ENCODE assay signal across 20 cellular contexts in the genomic region with DNA sequence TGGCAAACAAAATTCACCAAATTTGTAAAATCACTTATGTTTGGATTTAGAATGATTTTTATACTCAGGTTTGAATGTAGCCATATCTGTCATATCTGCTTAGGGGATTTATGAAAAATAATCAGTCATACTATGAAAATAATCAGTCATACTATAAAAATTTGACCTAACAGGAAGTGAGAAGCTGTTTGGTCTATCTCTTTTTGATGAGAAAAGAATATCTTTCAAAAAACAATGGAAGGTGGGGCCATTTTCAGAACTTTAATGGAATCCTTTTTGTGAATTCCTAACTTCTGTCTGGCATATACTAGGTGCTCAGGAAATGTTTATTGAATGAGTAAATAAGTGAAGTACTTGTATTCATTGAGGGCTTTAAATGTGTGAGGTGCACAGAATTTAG.
DNase-seq lines count a peak whose midpoint lies in the region; ATAC-seq, FAIRE-seq and TF ChIP-seq lines count a peak whose summit lies in the region.
"Had no signal": no experiment of that assay in that cellular context is flagged by ENCODE, and none has a peak within 500 bp of the region (broad histone marks: within the 10 kb centered on the region; RNA-seq: fewer than 3 reads in every experiment).

No MANE protein-coding gene starts in this region.

- TF ChIP-seq CTCF in SK-N-SH (IDR thresholded peaks at IDR 0.05) (no peak), endothelial cell of umbilical vein (IDR thresholded peaks at IDR 0.05; ENCODE audit: extremely low read depth in 1 of 2, insufficient read depth in 1 of 2, low read depth in 1 of 2, low read length in 2 of 2) (no peak), osteoblast (IDR thresholded peaks at IDR 0.05; ENCODE audit: extremely low read depth, low read depth, low read length) (no peak)

- H3K9me1 ChIP-seq in endothelial cell of umbilical vein (replicated peaks; ENCODE audit: control insufficient read depth, extremely low read depth, insufficient read depth, low read length), result no peaks in the 10 kb centered on the region

- TF ChIP-seq POLR2A in endothelial cell of umbilical vein (IDR thresholded peaks at IDR 0.05; ENCODE audit: low read depth, low read length), result no peak

- H2AFZ ChIP-seq in SK-N-SH (ENCODE audit: low read depth) (0 out of 2 replicates have a peak overlapping the region, but pooled peaks have one; percentile 5), endothelial cell of umbilical vein (ENCODE audit: low read depth, low read length) (no peak overlapping the region), osteoblast (ENCODE audit: low read length) (no peak overlapping the region)

- H3K4me3 ChIP-seq in SK-N-SH (ENCODE audit: low read depth in 2 of 2, low read length in 1 of 2) (no peak overlapping the region), endothelial cell of umbilical vein (replicated peaks in 1 of 3; ENCODE audit: insufficient read depth in 1 of 3, low read depth in 1 of 3, low read length in 3 of 3) (no peak overlapping the region), osteoblast (ENCODE audit: insufficient read depth, low read length) (no peak overlapping the region), aorta (ENCODE audit: low read length in 2 of 2) (no peak overlapping the region)

- H3K36me3 ChIP-seq in SK-N-SH (replicated peaks in 1 of 2; ENCODE audit: control insufficient read depth in 1 of 2, insufficient read depth in 2 of 2, low read length in 1 of 2), result peaks cover 2 to 14% of the 10 kb centered on the region in 2 experiments
- H3K36me3 ChIP-seq in endothelial cell of umbilical vein (ENCODE audit: control insufficient read depth in 2 of 2, extremely low read depth in 1 of 2, insufficient read depth in 2 of 2, low read length in 2 of 2), result no peaks in the 10 kb centered on the region
- H3K36me3 ChIP-seq in osteoblast (ENCODE audit: insufficient read depth, low read length), result no peaks in the 10 kb centered on the region
- H3K36me3 ChIP-seq in aorta (ENCODE audit: control insufficient read depth in 1 of 2, insufficient read depth in 2 of 2, low read length in 1 of 2), result peaks cover 4 to 5% of the 10 kb centered on the region in 2 donors
- H3K36me3 ChIP-seq: BE2C had no signal

- no peak for ATAC-seq in SK-N-SH treated with all-trans-retinoic acid at 6 μM for 48 hours
- no peak for ATAC-seq in GM21825 (IDR thresholded peaks at IDR 0.05; ENCODE audit: unreplicated experiment)
- ATAC-seq in aorta (ENCODE audit: low FRiP score), result no peak
- ATAC-seq: HCT116, HepG2 had no signal

- H3K27me3 ChIP-seq in SK-N-SH (ENCODE audit: insufficient read depth) (no peaks in the 10 kb centered on the region), endothelial cell of umbilical vein (ENCODE audit: control insufficient read depth in 2 of 2, insufficient read depth in 2 of 2, low read length in 2 of 2) (no peaks in the 10 kb centered on the region), osteoblast (ENCODE audit: insufficient read depth, low read length) (no peaks in the 10 kb centered on the region), aorta (ENCODE audit: control insufficient read depth in 1 of 2, insufficient read depth in 2 of 2, low read length in 1 of 2) (no peaks in the 10 kb centered on the region)
- H3K27me3 ChIP-seq: BE2C had no signal

- H4K20me1 ChIP-seq in SK-N-SH (ENCODE audit: insufficient read depth) (no peaks in the 10 kb centered on the region), endothelial cell of umbilical vein (replicated peaks; ENCODE audit: control insufficient read depth, extremely low read depth, insufficient read depth, low read length) (no peaks in the 10 kb centered on the region), osteoblast (ENCODE audit: insufficient read depth, low read length) (no peaks in the 10 kb centered on the region)

- POLR2A ChIA-PET in SK-N-SH (lab: Yijun Ruan, JAX) (no interaction called here), endothelial cell of umbilical vein (lab: Charles Lee) (no interaction called here)

- TSS peak; percentile 75 for BruUV-seq in endothelial cell of umbilical vein (replicated peaks; lab: Mats Ljungman, UMichigan)

- H3K4me2 ChIP-seq in SK-N-SH (no peak overlapping the region), endothelial cell of umbilical vein (ENCODE audit: insufficient read depth, low read length) (peak overlapping the region; percentile 42), osteoblast (ENCODE audit: insufficient read depth, low read length) (no peak overlapping the region)
- H3K4me2 ChIP-seq: KMS-11 had no signal

- H3F3A ChIP-seq in SK-N-SH (replicated peaks; ENCODE audit: insufficient read depth), result peaks cover 15% of the 10 kb centered on the region

- no peak for FAIRE-seq in endothelial cell of umbilical vein (lab: Jason Lieb, UNC)
- FAIRE-seq: G401.6, HepG2 had no signal

- H3K9me3 ChIP-seq in SK-N-SH, result 0 out of 2 replicates have a peak, but pooled peaks cover 3% of the 10 kb centered on the region
- H3K9me3 ChIP-seq in endothelial cell of umbilical vein (replicated peaks; ENCODE audit: control insufficient read depth, insufficient read depth, low read length), result no peaks in the 10 kb centered on the region
- H3K9me3 ChIP-seq in osteoblast (ENCODE audit: low read depth, low read length), result no peaks in the 10 kb centered on the region
- no peaks in the 10 kb centered on the region for H3K9me3 ChIP-seq in aorta (ENCODE audit: control insufficient read depth, low read length)
- H3K9me3 ChIP-seq: BE2C had no signal

- CTCF ChIA-PET in SK-N-SH (lab: Yijun Ruan, JAX) (interaction anchor here (2.2 kb wide), 1 partner anchor 25 kb away, joined by 4 read pairs; no protein-coding TSS in a partner anchor), endothelial cell of umbilical vein (lab: Charles Lee) (interaction anchor here (1.0 to 1.6 kb wide), 3 partner anchors 31 to 707 kb away, joined by 3 to 6 read pairs (median 3); no protein-coding TSS in a partner anchor)

- no peaks in the 10 kb centered on the region for H3K9me2 ChIP-seq in SK-N-SH

- peak overlapping the region in 1 of 2 experiments; percentile 59; a peak in 2 of 4 replicates for H3K27ac ChIP-seq in SK-N-SH (ENCODE audit: low read depth in 2 of 2, low read length in 1 of 2)
- H3K27ac ChIP-seq in endothelial cell of umbilical vein (ENCODE audit: insufficient read depth, low read depth, low read length), result peak overlapping the region; percentile 55
- H3K27ac ChIP-seq in osteoblast (ENCODE audit: low read depth, low read length), result peak overlapping the region; percentile 71
- H3K27ac ChIP-seq in aorta (ENCODE audit: low read depth in 1 of 2, low read length in 2 of 2), result no peak overlapping the region
- H3K27ac ChIP-seq: 22Rv1, KMS-11 had no signal

- no peak for TF ChIP-seq RAD21 in SK-N-SH (IDR thresholded peaks at IDR 0.05; ENCODE audit: low read length)

- dilution Hi-C loops in endothelial cell of umbilical vein (cut with MboI; ENCODE audit: extremely low pct_ligation_motif_present, low sequenced_read_pairs), result no loop called here

- no peak for TF ChIP-seq EP300 in SK-N-SH (IDR thresholded peaks at IDR 0.05; ENCODE audit: borderline replicate concordance in 1 of 2, low read depth in 1 of 2, low read length in 1 of 2)

- H3K9ac ChIP-seq in SK-N-SH (no peak overlapping the region), endothelial cell of umbilical vein (replicated peaks; ENCODE audit: extremely low read depth, insufficient read depth, low read length) (no peak overlapping the region)
- H3K9ac ChIP-seq: KMS-11 had no signal

- no peaks in the 10 kb centered on the region for H3K79me2 ChIP-seq in SK-N-SH (ENCODE audit: insufficient read depth)
- H3K79me2 ChIP-seq in endothelial cell of umbilical vein (ENCODE audit: control insufficient read depth, insufficient read depth, low read length), result no peaks in the 10 kb centered on the region
- no peaks in the 10 kb centered on the region for H3K79me2 ChIP-seq in osteoblast (ENCODE audit: insufficient read depth, low read length)

- intact Hi-C loops in endothelial cell of umbilical vein (cut with micrococcal nuclease), result no loop called here
- intact Hi-C loops in aorta (cut with DNase I), result no loop called here

- peaks cover 0 to 18% of the 10 kb centered on the region in 2 experiments; a peak in 1 of 4 replicates for H3K4me1 ChIP-seq in SK-N-SH (ENCODE audit: control insufficient read depth in 1 of 2, insufficient read depth in 2 of 2, low read depth in 1 of 2, low read length in 1 of 2)
- H3K4me1 ChIP-seq in endothelial cell of umbilical vein (ENCODE audit: control insufficient read depth, extremely low read depth, insufficient read depth, low read length), result peaks cover 46% of the 10 kb centered on the region
- H3K4me1 ChIP-seq in osteoblast (ENCODE audit: insufficient read depth, low read length), result peaks cover 49% of the 10 kb centered on the region
- no peaks in the 10 kb centered on the region for H3K4me1 ChIP-seq in aorta (ENCODE audit: control insufficient read depth in 1 of 2, insufficient read depth in 2 of 2, low read length in 2 of 2)
- H3K4me1 ChIP-seq: BE2C had no signal

- DNase-seq in SK-N-SH (no peak), LHCN-M2 (ENCODE audit: low read depth) (peak; percentile 19), endothelial cell of umbilical vein (ENCODE audit: low read depth, low spot score) (peak; percentile 23), osteoblast (ENCODE audit: insufficient read length, low spot score, missing footprints) (peak; percentile 30), aorta (no peak), epidermal melanocyte (ENCODE audit: insufficient read length, low spot score) (no peak)
- DNase-seq: BE2C; Calu3; CD4-positive, alpha-beta memory T cell; NCI-H1048; NCI-H1436 treated with DMSO at 0.1 percent for 48 hours; NCI-H2081; NCI-H774 had no signal

TF ChIP-seq in SK-N-SH treated with all-trans-retinoic acid at 6 μM for 48 hours, 23 proteins besides CTCF, POLR2A, EP300 and RAD21 (continues in another document):
- TF ChIP-seq RARB (CRISPR knock-in tag; IDR thresholded peaks at IDR 0.05) (no peak), ZC3H10 (CRISPR knock-in tag; IDR thresholded peaks at IDR 0.05) (no peak)

TF ChIP-seq in endothelial cell of umbilical vein, 7 proteins besides CTCF, POLR2A, EP300 and RAD21:
- no peak for TF ChIP-seq POLR2AphosphoS5 (IDR thresholded peaks at IDR 0.05; ENCODE audit: insufficient read depth, low read depth, low read length)
- peak; percentile 18 for TF ChIP-seq JUN (IDR thresholded peaks at IDR 0.05; ENCODE audit: borderline replicate concordance, insufficient read depth, insufficient read length, low read depth)
- peak; percentile 40 for TF ChIP-seq FOS (IDR thresholded peaks at IDR 0.05; ENCODE audit: borderline replicate concordance, insufficient read depth, low read length)
- no peak for TF ChIP-seq EZH2 (IDR thresholded peaks at IDR 0.05; ENCODE audit: borderline replicate concordance, low read depth, low read length, severe bottlenecking)
- TF ChIP-seq, protein P1, sequence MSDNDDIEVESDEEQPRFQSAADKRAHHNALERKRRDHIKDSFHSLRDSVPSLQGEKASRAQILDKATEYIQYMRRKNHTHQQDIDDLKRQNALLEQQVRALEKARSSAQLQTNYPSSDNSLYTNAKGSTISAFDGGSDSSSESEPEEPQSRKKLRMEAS (IDR thresholded peaks at IDR 0.05; ENCODE audit: insufficient read depth, insufficient read length), result no peak
- peak; percentile 61 for TF ChIP-seq GATA2 (IDR thresholded peaks at IDR 0.05; ENCODE audit: insufficient read depth, insufficient read length, low read depth, low read length)

Comparison
In these comparisons a context has a peak if more than half of its experiments do, and no peak if none do; other contexts are left out.
1. DNase-seq: peak in LHCN-M2 (single experiment), endothelial cell of umbilical vein (single experiment) and osteoblast (single experiment); none in SK-N-SH (single experiment), aorta (0 of 2) and epidermal melanocyte (single experiment).
2. H3K27ac ChIP-seq: peak in endothelial cell of umbilical vein (single experiment) and osteoblast (single experiment); none in aorta (0 of 2).